8 cellular contexts compared by ENCODE assay signal in the genomic region with DNA sequence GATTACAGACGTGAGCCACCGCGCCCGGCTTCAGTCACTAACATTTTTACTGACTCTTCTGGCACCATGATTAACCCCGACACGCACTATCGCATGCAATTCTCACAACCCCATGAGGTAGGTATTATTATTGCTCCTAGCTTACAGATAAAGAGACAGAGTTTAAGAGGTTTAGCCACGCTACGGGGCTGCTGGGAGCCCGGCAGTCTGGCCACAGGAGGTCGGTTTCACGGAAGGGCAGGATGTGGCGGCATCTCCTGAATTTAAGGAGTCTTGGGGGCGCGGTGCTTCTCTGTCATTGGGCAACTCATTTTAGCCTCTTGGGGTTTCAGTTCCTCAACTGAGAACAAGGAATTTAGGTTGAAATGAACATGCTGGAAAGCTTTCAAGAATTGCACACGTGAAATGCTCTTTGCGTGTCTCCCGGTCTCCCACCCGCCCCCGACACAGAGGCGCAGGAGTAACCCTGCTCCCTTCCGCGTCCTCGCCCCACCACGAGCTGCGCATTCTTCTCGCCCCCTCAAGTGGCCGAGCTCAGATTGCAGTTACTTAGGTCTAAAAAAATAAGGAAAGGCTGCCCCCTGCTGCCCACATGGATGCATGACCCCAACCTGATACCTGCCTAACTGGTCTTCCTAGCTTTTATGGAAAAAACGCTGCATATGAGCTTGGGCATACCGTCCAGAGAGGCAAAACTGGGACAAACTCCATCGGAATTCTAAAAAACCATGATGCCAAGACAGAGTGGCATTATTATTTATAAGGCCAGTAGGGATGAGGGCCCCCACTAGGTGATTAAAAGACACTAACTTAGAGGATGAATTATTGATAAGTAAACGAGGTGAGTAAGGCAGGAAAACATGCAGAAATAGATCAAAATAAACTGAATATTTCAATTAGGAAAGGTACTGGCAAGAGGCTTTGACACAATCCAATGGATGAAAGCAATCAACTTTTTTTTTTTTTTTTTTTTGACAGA. TPM values are rescaled to one million over a fixed set of nuclear protein-coding genes. Genes with fewer than 3 reads are reported as not detected.
DNase-seq lines count a peak whose midpoint lies in the region; ATAC-seq, FAIRE-seq and TF ChIP-seq lines count a peak whose summit lies in the region.

No MANE protein-coding gene starts in this region.

- TF ChIP-seq POLR2A in GM12891 (IDR thresholded peaks at IDR 0.05; ENCODE audit: low read depth, low read length), result no peak
- no peak for TF ChIP-seq POLR2A in ovary (IDR thresholded peaks at IDR 0.05)

- FAIRE-seq in GM12891 (lab: Jason Lieb, UNC), result peak; percentile 90

- H3K9me3 ChIP-seq in SK-N-MC (ENCODE audit: low read depth, low read length) (no peaks in the 10 kb centered on the region), ovary (no peaks in the 10 kb centered on the region)

- TF ChIP-seq EP300 in ovary (IDR thresholded peaks at IDR 0.05), result no peak

- H3K36me3 ChIP-seq in SK-N-MC (ENCODE audit: insufficient read depth, low read length) (no peaks in the 10 kb centered on the region), ovary (no peaks in the 10 kb centered on the region)

- H3K27me3 ChIP-seq in ovary, result no peaks in the 10 kb centered on the region

- ATAC-seq in HG02759 (IDR thresholded peaks at IDR 0.05; ENCODE audit: unreplicated experiment) (peak; percentile 88), Right ventricle myocardium inferior (peak; percentile 84)
- peak; percentile 50 to 59 for ATAC-seq in activated naive CD4-positive, alpha-beta T cell treated with anti-CD3 and anti-CD28 coated beads, Interleukin-2, amount 50 U/mL, for 72 hours

- intact Hi-C loops in Right ventricle myocardium inferior (cut with DNase I), result loop anchor here (1.0 to 10.0 kb wide), 3 partner anchors 70 to 148 kb away; no protein-coding TSS in a partner anchor
- intact Hi-C loops in ovary (cut with DNase I), result loop anchor here in 2 of 4 donors (10.0 kb wide), 2 partner anchors 118 to 148 kb away; no protein-coding TSS in a partner anchor

- H3K36me3 Mint-ChIP-seq in activated naive CD4-positive, alpha-beta T cell treated with anti-CD3 and anti-CD28 coated beads, Interleukin-2, amount 50 U/mL, for 72 hours, result peaks cover 0 to 11% of the 10 kb centered on the region in 2 donors

- peak; percentile 67 for DNase-seq in GM12891 (ENCODE audit: insufficient read length, low spot score)
- peak; percentile 80 for DNase-seq in NCI-H1092 (lab: John Stamatoyannopoulos, UW)
- peak; percentile 70 for DNase-seq in SK-N-MC (ENCODE audit: low read depth, low spot score)
- DNase-seq in activated naive CD4-positive, alpha-beta T cell treated with anti-CD3 and anti-CD28 coated beads, Interleukin-2, amount 50 U/mL, for 72 hours (ENCODE audit: low spot score in 2 of 2), result peak in 1 of 2 donors; percentile 65
- DNase-seq in Right ventricle myocardium inferior (ENCODE audit: missing footprints), result peak; percentile 84
- DNase-seq in ovary, result peak; percentile 72 to 90 (median 87)
- DNase-seq in mesenteric fat pad (ENCODE audit: low spot score), result no peak

- no peak overlapping the region for H3K27ac ChIP-seq in SK-N-MC
- no peak overlapping the region for H3K27ac ChIP-seq in ovary

- H3K9ac ChIP-seq in SK-N-MC (ENCODE audit: insufficient read length), result no peak overlapping the region

- no peaks in the 10 kb centered on the region for H3K9me3 Mint-ChIP-seq in activated naive CD4-positive, alpha-beta T cell treated with anti-CD3 and anti-CD28 coated beads, Interleukin-2, amount 50 U/mL, for 72 hours

- peak in 2 of 3 donors; percentile 80 to 93 for TF ChIP-seq CTCF in ovary (IDR thresholded peaks at IDR 0.05)

- 5 to 8% (median 8%) methylated on average over 32 of the region's 32 CpGs for WGBS in ovary, 3 donors

- H3K4me3 ChIP-seq in SK-N-MC, result peak overlapping the region; percentile 35
- no peak overlapping the region for H3K4me3 ChIP-seq in ovary

- peak overlapping the region; percentile 93 for H3K27ac Mint-ChIP-seq in activated naive CD4-positive, alpha-beta T cell treated with anti-CD3 and anti-CD28 coated beads, Interleukin-2, amount 50 U/mL, for 72 hours

- no peaks in the 10 kb centered on the region for H3K4me1 ChIP-seq in ovary (ENCODE audit: insufficient read depth)

TF ChIP-seq in GM12891, 5 proteins besides CTCF, POLR2A, EP300 and RAD21:
- TF ChIP-seq POLR2AphosphoS5 (IDR thresholded peaks at IDR 0.05; ENCODE audit: low read depth, low read length) (no peak), SPI1 (IDR thresholded peaks at IDR 0.05; ENCODE audit: low read depth, low read length) (peak; percentile 94)

RNA-seq across cellular contexts. Expression of a gene that starts 12.4 kb away (rescaled TPM):
- not detected for polyA plus RNA-seq in GM12891 (2012; ENCODE audit: low read depth, missing spikeins)
- total RNA-seq in activated naive CD4-positive, alpha-beta T cell treated with anti-CD3 and anti-CD28 coated beads, Interleukin-2, amount 50 U/mL, for 72 hours, result under 1 TPM in 1 of 2 donors, not detected in 1; 0.82 TPM
- total RNA-seq in Right ventricle myocardium inferior (not detected), ovary (10 to 100 TPM in 2 of 7 donors, 1 to 10 TPM in 3, not detected in 2; 1.4 to 90.0 (median 5.3) TPM), mesenteric fat pad (9.3 TPM)
- polyA plus RNA-seq in ovary, result 1 to 10 TPM in 1 of 2 donors, not detected in 1; 1.5 TPM

RNA-seq across cellular contexts. Expression of a gene that starts 33.9 kb away (rescaled TPM):
- polyA plus RNA-seq in GM12891 (2012; ENCODE audit: low read depth, missing spikeins), result not detected
- not detected for total RNA-seq in activated naive CD4-positive, alpha-beta T cell treated with anti-CD3 and anti-CD28 coated beads, Interleukin-2, amount 50 U/mL, for 72 hours
- total RNA-seq in Right ventricle myocardium inferior (not detected), ovary (10 to 100 TPM in 2 of 7 donors, 1 to 10 TPM in 1, under 1 TPM in 1, not detected in 3; 0.82 to 35.0 (median 18.6) TPM), mesenteric fat pad (5.0 TPM)
- polyA plus RNA-seq in ovary, result under 1 TPM in 1 of 2 donors, not detected in 1; 0.15 TPM
